In the genomic region with DNA sequence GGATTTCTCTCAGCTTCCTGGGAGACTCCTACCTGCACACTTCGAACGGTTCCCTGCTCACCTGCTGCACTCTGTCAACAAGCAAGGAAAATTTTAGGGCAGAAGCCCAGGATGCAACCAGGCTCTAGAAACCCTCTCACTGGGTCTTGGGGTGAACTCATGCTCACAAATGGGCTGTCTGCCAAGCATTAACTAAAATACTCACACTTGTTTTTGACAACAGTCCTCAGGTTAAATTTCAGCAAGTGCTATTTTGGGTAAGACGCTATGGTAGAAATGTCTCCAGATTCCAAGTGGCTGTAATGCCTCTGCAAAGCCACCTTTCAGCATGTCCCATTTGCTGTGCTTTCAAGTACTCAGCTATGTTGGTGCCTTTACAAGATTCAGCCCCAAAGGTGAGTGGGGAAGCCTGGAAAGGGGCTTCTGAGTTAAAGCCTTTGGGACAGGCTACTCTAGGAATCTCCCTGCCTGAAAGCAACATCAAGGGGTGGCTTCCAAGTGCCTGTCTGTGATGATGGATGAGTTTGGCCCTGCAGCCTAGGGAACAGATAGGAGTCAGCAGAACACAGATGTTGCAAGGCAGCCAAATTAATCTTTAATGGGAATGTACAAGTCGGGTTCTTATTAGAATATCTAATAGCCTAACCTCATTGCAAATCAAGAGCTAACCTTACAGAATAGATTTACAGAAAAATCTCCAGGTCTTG, we compare ENCODE assay signal across 23 cellular contexts.
DNase-seq lines count a peak whose midpoint lies in the region; ATAC-seq and TF ChIP-seq lines count a peak whose summit lies in the region.
"Had no signal": no experiment of that assay in that cellular context is flagged by ENCODE, and none has a peak within 500 bp of the region (broad histone marks: within the 10 kb centered on the region; RNA-seq: fewer than 3 reads in every experiment).

No MANE protein-coding gene starts in this region.

- H3K79me2 ChIP-seq in osteoblast (ENCODE audit: insufficient read depth, low read length): no peaks in the 10 kb centered on the region

- 26 to 45% methylated on average over 3 to 4 of the region's 4 CpGs for WGBS in body of pancreas, 2 donors
- 86% methylated on average over 3 of the region's 4 CpGs for WGBS in mesenchymal stem cell
- 73 to 77% methylated on average over 4 of the region's 4 CpGs for WGBS in testis, 2 donors
- 51 to 56% methylated on average over 4 of the region's 4 CpGs for WGBS in aorta, 2 donors

- no peak overlapping the region for H3K9ac ChIP-seq in mesenchymal stem cell (ENCODE audit: low read length)

- intact Hi-C loops in Right ventricle myocardium superior (cut with DNase I): no loop called here
- intact Hi-C loops in left ventricle myocardium inferior (cut with micrococcal nuclease): no loop called here
- intact Hi-C loops in body of pancreas (cut with DNase I): no loop called here
- intact Hi-C loops in testis (cut with DNase I; ENCODE audit: low total_unique reads): no loop called here
- intact Hi-C loops in aorta (cut with DNase I): no loop called here

- no peak for TF ChIP-seq POLR2A in body of pancreas (IDR thresholded peaks at IDR 0.05)
- TF ChIP-seq POLR2A in testis (IDR thresholded peaks at IDR 0.05): no peak

- H2BK5ac ChIP-seq in mesenchymal stem cell (ENCODE audit: low read depth, low read length, poor library complexity, severe bottlenecking): no peak overlapping the region

- ATAC-seq in Right ventricle myocardium superior (ENCODE audit: poor library complexity): peak; percentile 90
- peak; percentile 35 for ATAC-seq in body of pancreas
- no peak for ATAC-seq in aorta (ENCODE audit: low FRiP score)
- ATAC-seq: A549; activated CD8-positive, alpha-beta T cell treated with anti-CD3 and anti-CD28 coated beads for 36 hours; naive thymus-derived CD4-positive, alpha-beta T cell; stimulated activated naive CD8-positive, alpha-beta T cell treated with anti-CD3 and anti-CD28 coated beads, Interleukin-15, Interleukin-2, amounts not matched to agents 100 U/mL and 50 U/mL, for 24 hours had no signal

- no peak overlapping the region for H4K8ac ChIP-seq in mesenchymal stem cell (ENCODE audit: low read length)

- H3K4me2 ChIP-seq in mesenchymal stem cell (ENCODE audit: low read length, poor library complexity, severe bottlenecking) (no peak overlapping the region), osteoblast (ENCODE audit: insufficient read depth, low read length) (no peak overlapping the region)
- H3K4me2 ChIP-seq: A549 had no signal

- H2BK12ac ChIP-seq in mesenchymal stem cell (ENCODE audit: low read length in 2 of 2): no peak overlapping the region

- H2BK120ac ChIP-seq in mesenchymal stem cell (ENCODE audit: low read depth, low read length): no peak overlapping the region

- no peak overlapping the region for H3K4ac ChIP-seq in mesenchymal stem cell (ENCODE audit: low read depth in 1 of 2, low read length in 2 of 2)

- H3K4me1 ChIP-seq in left ventricle myocardium inferior (peaks cover 5% of the 10 kb centered on the region), body of pancreas (no peaks in the 10 kb centered on the region), mesenchymal stem cell (ENCODE audit: control insufficient read depth, insufficient read depth, low read depth, low read length) (no peaks in the 10 kb centered on the region), testis (no peaks in the 10 kb centered on the region), aorta (ENCODE audit: control insufficient read depth in 1 of 2, insufficient read depth in 2 of 2, low read length in 2 of 2) (no peaks in the 10 kb centered on the region), osteoblast (ENCODE audit: insufficient read depth, low read length) (no peaks in the 10 kb centered on the region)
- H3K4me1 ChIP-seq: A549 had no signal

- H3K27me3 ChIP-seq in left ventricle myocardium inferior (ENCODE audit: low read depth): no peaks in the 10 kb centered on the region
- H3K27me3 ChIP-seq in body of pancreas: no peaks in the 10 kb centered on the region
- no peaks in the 10 kb centered on the region for H3K27me3 ChIP-seq in mesenchymal stem cell (ENCODE audit: control insufficient read depth in 1 of 2, insufficient read depth in 1 of 2, low read length in 2 of 2)
- no peaks in the 10 kb centered on the region for H3K27me3 ChIP-seq in testis
- no peaks in the 10 kb centered on the region for H3K27me3 ChIP-seq in aorta (ENCODE audit: control insufficient read depth in 1 of 2, insufficient read depth in 2 of 2, low read length in 1 of 2)
- no peaks in the 10 kb centered on the region for H3K27me3 ChIP-seq in osteoblast (ENCODE audit: insufficient read depth, low read length)
- H3K27me3 ChIP-seq: brain microvascular endothelial cell had no signal

- no peak overlapping the region for H3K14ac ChIP-seq in mesenchymal stem cell (ENCODE audit: low read length in 2 of 2)

- TF ChIP-seq CTCF in left ventricle myocardium inferior (IDR thresholded peaks at IDR 0.05; ENCODE audit: borderline replicate concordance) (no peak), body of pancreas (IDR thresholded peaks at IDR 0.05) (no peak), testis (IDR thresholded peaks at IDR 0.05) (no peak), osteoblast (IDR thresholded peaks at IDR 0.05; ENCODE audit: extremely low read depth, low read depth, low read length) (no peak)

- H3K9me3 ChIP-seq in left ventricle myocardium inferior (replicated peaks): no peaks in the 10 kb centered on the region
- H3K9me3 ChIP-seq in body of pancreas: no peaks in the 10 kb centered on the region
- H3K9me3 ChIP-seq in mesenchymal stem cell (ENCODE audit: control insufficient read depth, low read length): no peaks in the 10 kb centered on the region
- no peaks in the 10 kb centered on the region for H3K9me3 ChIP-seq in testis
- H3K9me3 ChIP-seq in aorta (ENCODE audit: control insufficient read depth, low read length): no peaks in the 10 kb centered on the region
- no peaks in the 10 kb centered on the region for H3K9me3 ChIP-seq in osteoblast (ENCODE audit: low read depth, low read length)
- H3K9me3 ChIP-seq: A549 had no signal

- no peak overlapping the region for H3K23ac ChIP-seq in mesenchymal stem cell (ENCODE audit: low read length in 2 of 2)

- H4K20me1 ChIP-seq in osteoblast (ENCODE audit: insufficient read depth, low read length): no peaks in the 10 kb centered on the region

- H4K91ac ChIP-seq in mesenchymal stem cell (ENCODE audit: low read length): no peak overlapping the region

- H2AFZ ChIP-seq in mesenchymal stem cell (ENCODE audit: low read depth, low read length) (no peak overlapping the region), osteoblast (ENCODE audit: low read length) (no peak overlapping the region)

- H3K18ac ChIP-seq in mesenchymal stem cell (ENCODE audit: low read depth in 1 of 2, low read length in 2 of 2): no peak overlapping the region

- H3K27ac ChIP-seq in left ventricle myocardium inferior (replicated peaks) (no peak overlapping the region), body of pancreas (no peak overlapping the region), mesenchymal stem cell (ENCODE audit: low read length, poor library complexity, severe bottlenecking) (no peak overlapping the region), testis (no peak overlapping the region), aorta (ENCODE audit: low read depth in 1 of 2, low read length in 2 of 2) (no peak overlapping the region), osteoblast (ENCODE audit: low read depth, low read length) (no peak overlapping the region)
- H3K27ac ChIP-seq: A549, brain microvascular endothelial cell, skin epidermis had no signal

- no peak overlapping the region for H2AK5ac ChIP-seq in mesenchymal stem cell (ENCODE audit: low read length, severe bottlenecking)

- no peaks in the 10 kb centered on the region for H3K79me1 ChIP-seq in mesenchymal stem cell (replicated peaks; ENCODE audit: low read length, poor library complexity, severe bottlenecking)

- peak overlapping the region; percentile 73 for H2BK15ac ChIP-seq in mesenchymal stem cell (ENCODE audit: low read depth, poor library complexity, severe bottlenecking)

- H3K36me3 ChIP-seq in left ventricle myocardium inferior (no peaks in the 10 kb centered on the region), body of pancreas (replicated peaks in 1 of 2; ENCODE audit: insufficient read depth in 1 of 2, low read depth in 2 of 2) (no peaks in the 10 kb centered on the region), mesenchymal stem cell (ENCODE audit: control insufficient read depth in 1 of 2, insufficient read depth in 2 of 2, low read depth in 1 of 2, low read length in 2 of 2) (no peaks in the 10 kb centered on the region), testis (ENCODE audit: low read depth, missing control alignments) (no peaks in the 10 kb centered on the region), aorta (ENCODE audit: control insufficient read depth in 1 of 2, insufficient read depth in 2 of 2, low read length in 1 of 2) (no peaks in the 10 kb centered on the region), osteoblast (ENCODE audit: insufficient read depth, low read length) (no peaks in the 10 kb centered on the region)
- H3K36me3 ChIP-seq: brain microvascular endothelial cell had no signal

- no peak for DNase-seq in Right ventricle myocardium superior
- DNase-seq in left ventricle myocardium inferior: no peak
- peak; percentile 13 to 42 (median 18) for DNase-seq in body of pancreas
- DNase-seq in mesenchymal stem cell: no peak
- peak; percentile 16 for DNase-seq in testis
- no peak for DNase-seq in aorta
- DNase-seq in osteoblast (ENCODE audit: insufficient read length, low spot score, missing footprints): no peak
- no peak for DNase-seq in activated CD4-positive, alpha-beta T cell treated with anti-CD3 and anti-CD28 coated beads, Interleukin-2, amount 50 U/mL, for 48 hours
- DNase-seq: activated CD4-positive, alpha-beta T cell treated with anti-CD3 and anti-CD28 coated beads for 1 hour; activated CD8-positive, alpha-beta memory T cell treated with anti-CD3 and anti-CD28 coated beads, Interleukin-2, amount 50 U/mL, for 48 hours; activated CD8-positive, alpha-beta T cell treated with anti-CD3 and anti-CD28 coated beads for 36 hours; activated naive CD4-positive, alpha-beta T cell treated with anti-CD3 and anti-CD28 coated beads for 36 hours; brain microvascular endothelial cell; CD4-positive, alpha-beta T cell; glutamatergic neuron; naive thymus-derived CD4-positive, alpha-beta T cell; NCI-H1048; NCI-H510A; NK-92 treated with Interleukin-12 subunit alpha and Interleukin-12 subunit beta, amount 100 ng/mL, for 24 hours; stimulated activated naive CD8-positive, alpha-beta T cell treated with anti-CD3 and anti-CD28 coated beads, Interleukin-15, Interleukin-2, amounts not matched to agents 100 U/mL and 50 U/mL, for 24 hours; T-helper 2 cell had no signal

- H3K4me3 ChIP-seq in left ventricle myocardium inferior: no peak overlapping the region
- no peak overlapping the region for H3K4me3 ChIP-seq in body of pancreas
- H3K4me3 ChIP-seq in mesenchymal stem cell (ENCODE audit: insufficient read depth in 1 of 2, low read depth in 1 of 2, low read length in 2 of 2): no peak overlapping the region
- no peak overlapping the region for H3K4me3 ChIP-seq in testis
- H3K4me3 ChIP-seq in aorta (ENCODE audit: low read length in 2 of 2): no peak overlapping the region
- H3K4me3 ChIP-seq in osteoblast (ENCODE audit: insufficient read depth, low read length): no peak overlapping the region
- H3K4me3 ChIP-seq: A549, skin epidermis had no signal

Comparison
In these comparisons a context has a peak if more than half of its experiments do, and no peak if none do; other contexts are left out.
1. DNase-seq: peak in body of pancreas (4 of 4) and testis (single experiment); none in Right ventricle myocardium superior (single experiment), left ventricle myocardium inferior (single experiment), mesenchymal stem cell (single experiment), aorta (0 of 2), osteoblast (single experiment) and activated CD4-positive, alpha-beta T cell treated with anti-CD3 and anti-CD28 coated beads, Interleukin-2, amount 50 U/mL, for 48 hours (0 of 2).